Comparison of ENCODE assay signal across 10 cellular contexts in the genomic region with DNA sequence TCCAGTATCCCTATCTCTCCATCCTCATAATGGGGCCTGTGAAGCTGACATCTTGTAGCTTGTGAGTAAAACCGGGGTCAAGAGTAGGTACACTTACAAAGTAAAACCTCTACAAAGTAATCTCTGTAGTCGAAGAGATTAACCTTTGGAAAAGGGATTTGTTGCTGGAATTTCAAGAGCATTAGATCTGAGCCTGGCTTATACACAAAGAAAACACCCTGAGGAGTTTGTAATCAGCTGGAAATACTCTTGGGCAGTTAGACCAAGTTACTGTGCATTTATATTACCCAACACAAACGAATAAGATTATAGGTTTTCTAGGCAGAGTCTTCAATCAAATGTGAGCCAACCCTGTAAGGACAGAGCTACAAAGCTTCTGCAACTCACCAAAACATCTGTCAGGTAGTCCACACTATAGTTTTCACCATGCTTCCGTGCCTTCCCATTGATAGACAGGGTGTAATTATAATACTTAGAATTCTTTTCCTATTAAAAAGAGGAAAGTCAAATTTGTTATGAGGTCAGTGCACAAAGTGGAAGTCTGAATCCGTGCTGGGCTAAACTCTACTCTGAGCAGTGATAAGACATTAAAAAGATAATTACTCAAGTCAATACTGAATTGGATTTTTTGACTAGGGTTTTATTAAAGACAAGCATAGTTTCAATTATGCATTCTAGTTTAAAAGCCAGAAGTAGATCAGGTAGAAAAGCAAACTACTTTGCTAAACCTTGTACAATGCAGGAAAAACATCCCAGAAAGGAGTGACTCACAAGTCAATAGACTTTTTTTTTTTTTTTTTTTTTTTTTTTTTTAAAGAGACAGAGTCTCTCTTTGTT. TPM values are rescaled to one million over a fixed set of nuclear protein-coding genes. Genes with fewer than 3 reads are reported as not detected.
DNase-seq lines count a peak whose midpoint lies in the region; ATAC-seq, FAIRE-seq and TF ChIP-seq lines count a peak whose summit lies in the region.
"Had no signal": no experiment of that assay in that cellular context is flagged by ENCODE, and none has a peak within 500 bp of the region (broad histone marks: within the 10 kb centered on the region; RNA-seq: fewer than 3 reads in every experiment).

No MANE protein-coding gene starts in this region.

- no peak overlapping the region for H3K9ac ChIP-seq in keratinocyte (ENCODE audit: control insufficient read depth, extremely low read depth, insufficient read depth, low read length)

- H3K27me3 ChIP-seq in keratinocyte (ENCODE audit: control insufficient read depth, extremely low read depth, insufficient read depth, low read length) = no peaks in the 10 kb centered on the region

- no peaks in the 10 kb centered on the region for H3K9me3 ChIP-seq in keratinocyte (ENCODE audit: control insufficient read depth, low read depth, low read length)

- ATAC-seq in GM18858 (IDR thresholded peaks at IDR 0.05; ENCODE audit: unreplicated experiment) = no peak
- ATAC-seq in GM18909 (IDR thresholded peaks at IDR 0.05; ENCODE audit: poor library complexity, unreplicated experiment) = no peak
- ATAC-seq: activated naive CD4-positive, alpha-beta T cell treated with anti-CD3 and anti-CD28 coated beads, Interleukin-2, amount 50 U/mL, for 72 hours had no signal

- no peaks in the 10 kb centered on the region for H4K20me1 ChIP-seq in keratinocyte (ENCODE audit: control insufficient read depth, extremely low read depth, insufficient read depth, low read length)

- TF ChIP-seq CTCF in astrocyte of the spinal cord (IDR thresholded peaks at IDR 0.05; ENCODE audit: low read depth, low read length) (no peak), keratinocyte (optimal IDR thresholded peaks at IDR 0.05 in 1 of 3, IDR thresholded peaks at IDR 0.05 in 1 of 3, conservative IDR thresholded peaks at IDR 0.05 in 1 of 3; ENCODE audit: extremely low read depth in 1 of 3, insufficient read depth in 2 of 3, low read length in 3 of 3) (no peak)

- H3K4me2 ChIP-seq in keratinocyte (ENCODE audit: control insufficient read depth, extremely low read depth, insufficient read depth, low read depth, low read length) = peak overlapping the region; percentile 22

- H2AFZ ChIP-seq in keratinocyte (ENCODE audit: control insufficient read depth, low read length) = no peak overlapping the region

- H3K4me1 ChIP-seq in keratinocyte (ENCODE audit: control insufficient read depth, extremely low read depth, insufficient read depth, low read length) = peaks cover 36% of the 10 kb centered on the region

- dilution Hi-C loops in keratinocyte (cut with MboI; ENCODE audit: extremely low pct_ligation_motif_present, low sequenced_read_pairs) = no loop called here

- FAIRE-seq in keratinocyte (lab: Jason Lieb, UNC) = no peak

- DNase-seq in NCI-H2227 (lab: John Stamatoyannopoulos, UW; ENCODE audit: unreplicated experiment) (peak; percentile 34), NCI-H2227 treated with DMSO at 0.1 percent for 48 hours (lab: John Stamatoyannopoulos, UW) (no peak), astrocyte of the spinal cord (ENCODE audit: low read depth, low spot score) (peak; percentile 35), keratinocyte (ENCODE audit: low read depth, low spot score) (no peak), iPS-NIHi7 (ENCODE audit: extremely low spot score) (no peak), dedifferentiated amniotic fluid mesenchymal stem cell (ENCODE audit: extremely low spot score) (no peak)
- DNase-seq: effector CD8-positive, alpha-beta T cell had no signal

- no peaks in the 10 kb centered on the region for H3K9me1 ChIP-seq in keratinocyte (ENCODE audit: control insufficient read depth, extremely low read depth, insufficient read depth, low read length)

- H3K27ac ChIP-seq in keratinocyte (ENCODE audit: control insufficient read depth, insufficient read depth, low read length) = no peak overlapping the region

- H3K36me3 ChIP-seq in keratinocyte (ENCODE audit: control insufficient read depth in 2 of 2, extremely low read depth in 1 of 2, insufficient read depth in 2 of 2, low read length in 2 of 2) = peaks cover 8 to 39% of the 10 kb centered on the region in 2 experiments

- in situ Hi-C loops in astrocyte of the spinal cord (cut with HindIII; ENCODE audit: low sequenced_read_pairs) = no loop called here

- H3K4me3 ChIP-seq in astrocyte of the spinal cord (ENCODE audit: low read depth, low read length) (no peak overlapping the region), keratinocyte (ENCODE audit: control insufficient read depth in 2 of 3, extremely low read depth in 1 of 3, insufficient read depth in 2 of 3, low read depth in 1 of 3, low read length in 3 of 3) (peak overlapping the region in 1 of 3 experiments; percentile 32)

- H3K79me2 ChIP-seq in keratinocyte (ENCODE audit: control insufficient read depth, insufficient read depth, low read length) = no peaks in the 10 kb centered on the region

RNA-seq across cellular contexts. Expression of a gene that starts 14.6 kb away (rescaled TPM):
- 48.4 to 57.8 TPM (median 57.8 TPM) in 3 replicates for polyA plus RNA-seq in keratinocyte
- polyA plus RNA-seq in keratinocyte (2011; ENCODE audit: low read depth) = 24.8 TPM
- polyA plus RNA-seq in keratinocyte (2011; cell fraction: cytosol; rRNA removed) = 17.0 and 27.9 TPM in 2 replicates
- polyA plus RNA-seq in keratinocyte (2011; cell fraction: nucleus; rRNA removed) = 96.5 and 103 TPM in 2 replicates
- polyA plus RNA-seq in keratinocyte (2012; ENCODE audit: low replicate concordance) = 29.7 and 35.6 TPM in 2 replicates
- polyA minus RNA-seq in keratinocyte = 55.7 to 119 TPM (median 116 TPM) in 3 replicates
- polyA minus RNA-seq in keratinocyte (2011; cell fraction: cytosol; rRNA and poly(A)+ RNA removed) = 47.4 TPM
- 127 and 260 TPM in 2 replicates for polyA minus RNA-seq in keratinocyte (2011; cell fraction: nucleus; rRNA and poly(A)+ RNA removed)

Comparison
In these comparisons a context has a peak if more than half of its experiments do, and no peak if none do; other contexts are left out.
1. DNase-seq: peak in NCI-H2227 (single experiment) and astrocyte of the spinal cord (single experiment); none in NCI-H2227 treated with DMSO at 0.1 percent for 48 hours (single experiment), keratinocyte (single experiment), iPS-NIHi7 (single experiment) and dedifferentiated amniotic fluid mesenchymal stem cell (single experiment).